ENCODE assay signal across 2 cellular contexts in the genomic region with DNA sequence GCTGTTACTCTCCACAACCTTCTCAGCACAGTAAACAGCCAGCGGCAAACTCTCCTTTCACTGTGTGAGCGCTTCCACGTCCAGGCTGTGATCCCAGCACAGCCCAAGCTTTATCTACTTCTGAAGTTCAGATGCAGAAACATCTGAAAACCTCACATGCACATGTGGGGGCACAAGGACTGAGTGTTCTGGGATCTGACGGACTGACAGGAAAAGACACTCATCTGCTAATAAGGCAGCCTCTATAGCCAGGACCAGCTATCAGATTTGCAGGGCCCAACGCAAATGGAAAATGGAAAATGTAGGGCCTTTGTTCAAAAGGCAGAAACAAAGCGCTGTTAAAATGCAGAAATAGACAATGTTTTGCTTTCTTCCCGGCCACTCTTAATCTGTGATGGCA.
TF ChIP-seq lines count a peak whose summit lies in the region.

No MANE protein-coding gene starts in this region.

TF ChIP-seq in SK-N-SH, 30 proteins besides CTCF, POLR2A, EP300 and RAD21 (continued from another document):
- TF ChIP-seq, protein P1, sequence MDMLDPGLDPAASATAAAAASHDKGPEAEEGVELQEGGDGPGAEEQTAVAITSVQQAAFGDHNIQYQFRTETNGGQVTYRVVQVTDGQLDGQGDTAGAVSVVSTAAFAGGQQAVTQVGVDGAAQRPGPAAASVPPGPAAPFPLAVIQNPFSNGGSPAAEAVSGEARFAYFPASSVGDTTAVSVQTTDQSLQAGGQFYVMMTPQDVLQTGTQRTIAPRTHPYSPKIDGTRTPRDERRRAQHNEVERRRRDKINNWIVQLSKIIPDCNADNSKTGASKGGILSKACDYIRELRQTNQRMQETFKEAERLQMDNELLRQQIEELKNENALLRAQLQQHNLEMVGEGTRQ (IDR thresholded peaks at IDR 0.05; ENCODE audit: borderline replicate concordance, low read depth, low read length): no peak
- no peak for TF ChIP-seq TEAD4 (IDR thresholded peaks at IDR 0.05; ENCODE audit: borderline replicate concordance, insufficient read depth)
- no peak for TF ChIP-seq GATA2 (CRISPR knock-in tag; IDR thresholded peaks at IDR 0.05)

TF ChIP-seq in SK-N-SH treated with all-trans-retinoic acid at 6 μM for 48 hours, 23 proteins besides CTCF, POLR2A, EP300 and RAD21 (continued from another document):
- TF ChIP-seq ARNTL (CRISPR knock-in tag; IDR thresholded peaks at IDR 0.05; ENCODE audit: borderline replicate concordance, low read depth): no peak
- no peak for TF ChIP-seq ZNF70 (CRISPR knock-in tag; IDR thresholded peaks at IDR 0.05)
- TF ChIP-seq, protein P2, sequence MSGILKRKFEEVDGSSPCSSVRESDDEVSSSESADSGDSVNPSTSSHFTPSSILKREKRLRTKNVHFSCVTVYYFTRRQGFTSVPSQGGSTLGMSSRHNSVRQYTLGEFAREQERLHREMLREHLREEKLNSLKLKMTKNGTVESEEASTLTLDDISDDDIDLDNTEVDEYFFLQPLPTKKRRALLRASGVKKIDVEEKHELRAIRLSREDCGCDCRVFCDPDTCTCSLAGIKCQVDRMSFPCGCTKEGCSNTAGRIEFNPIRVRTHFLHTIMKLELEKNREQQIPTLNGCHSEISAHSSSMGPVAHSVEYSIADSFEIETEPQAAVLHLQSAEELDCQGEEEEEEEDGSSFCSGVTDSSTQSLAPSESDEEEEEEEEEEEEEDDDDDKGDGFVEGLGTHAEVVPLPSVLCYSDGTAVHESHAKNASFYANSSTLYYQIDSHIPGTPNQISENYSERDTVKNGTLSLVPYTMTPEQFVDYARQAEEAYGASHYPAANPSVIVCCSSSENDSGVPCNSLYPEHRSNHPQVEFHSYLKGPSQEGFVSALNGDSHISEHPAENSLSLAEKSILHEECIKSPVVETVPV (CRISPR knock-in tag; IDR thresholded peaks at IDR 0.05): no peak
- TF ChIP-seq, protein P3, sequence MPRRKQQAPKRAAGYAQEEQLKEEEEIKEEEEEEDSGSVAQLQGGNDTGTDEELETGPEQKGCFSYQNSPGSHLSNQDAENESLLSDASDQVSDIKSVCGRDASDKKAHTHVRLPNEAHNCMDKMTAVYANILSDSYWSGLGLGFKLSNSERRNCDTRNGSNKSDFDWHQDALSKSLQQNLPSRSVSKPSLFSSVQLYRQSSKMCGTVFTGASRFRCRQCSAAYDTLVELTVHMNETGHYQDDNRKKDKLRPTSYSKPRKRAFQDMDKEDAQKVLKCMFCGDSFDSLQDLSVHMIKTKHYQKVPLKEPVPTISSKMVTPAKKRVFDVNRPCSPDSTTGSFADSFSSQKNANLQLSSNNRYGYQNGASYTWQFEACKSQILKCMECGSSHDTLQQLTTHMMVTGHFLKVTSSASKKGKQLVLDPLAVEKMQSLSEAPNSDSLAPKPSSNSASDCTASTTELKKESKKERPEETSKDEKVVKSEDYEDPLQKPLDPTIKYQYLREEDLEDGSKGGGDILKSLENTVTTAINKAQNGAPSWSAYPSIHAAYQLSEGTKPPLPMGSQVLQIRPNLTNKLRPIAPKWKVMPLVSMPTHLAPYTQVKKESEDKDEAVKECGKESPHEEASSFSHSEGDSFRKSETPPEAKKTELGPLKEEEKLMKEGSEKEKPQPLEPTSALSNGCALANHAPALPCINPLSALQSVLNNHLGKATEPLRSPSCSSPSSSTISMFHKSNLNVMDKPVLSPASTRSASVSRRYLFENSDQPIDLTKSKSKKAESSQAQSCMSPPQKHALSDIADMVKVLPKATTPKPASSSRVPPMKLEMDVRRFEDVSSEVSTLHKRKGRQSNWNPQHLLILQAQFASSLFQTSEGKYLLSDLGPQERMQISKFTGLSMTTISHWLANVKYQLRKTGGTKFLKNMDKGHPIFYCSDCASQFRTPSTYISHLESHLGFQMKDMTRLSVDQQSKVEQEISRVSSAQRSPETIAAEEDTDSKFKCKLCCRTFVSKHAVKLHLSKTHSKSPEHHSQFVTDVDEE (CRISPR knock-in tag; IDR thresholded peaks at IDR 0.05): no peak
- TF ChIP-seq CSDC2 (CRISPR knock-in tag; IDR thresholded peaks at IDR 0.05): no peak
- TF ChIP-seq, protein P4, sequence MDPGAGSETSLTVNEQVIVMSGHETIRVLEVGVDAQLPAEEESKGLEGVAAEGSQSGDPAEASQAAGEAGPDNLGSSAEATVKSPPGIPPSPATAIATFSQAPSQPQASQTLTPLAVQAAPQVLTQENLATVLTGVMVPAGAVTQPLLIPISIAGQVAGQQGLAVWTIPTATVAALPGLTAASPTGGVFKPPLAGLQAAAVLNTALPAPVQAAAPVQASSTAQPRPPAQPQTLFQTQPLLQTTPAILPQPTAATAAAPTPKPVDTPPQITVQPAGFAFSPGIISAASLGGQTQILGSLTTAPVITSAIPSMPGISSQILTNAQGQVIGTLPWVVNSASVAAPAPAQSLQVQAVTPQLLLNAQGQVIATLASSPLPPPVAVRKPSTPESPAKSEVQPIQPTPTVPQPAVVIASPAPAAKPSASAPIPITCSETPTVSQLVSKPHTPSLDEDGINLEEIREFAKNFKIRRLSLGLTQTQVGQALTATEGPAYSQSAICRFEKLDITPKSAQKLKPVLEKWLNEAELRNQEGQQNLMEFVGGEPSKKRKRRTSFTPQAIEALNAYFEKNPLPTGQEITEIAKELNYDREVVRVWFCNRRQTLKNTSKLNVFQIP (CRISPR knock-in tag; IDR thresholded peaks at IDR 0.05; ENCODE audit: borderline replicate concordance, low read depth): no peak
- TF ChIP-seq OSR1 (CRISPR knock-in tag; IDR thresholded peaks at IDR 0.05): no peak
